In genomic region chr17:21199856-21200255, GRCh38 we compare ENCODE assay signal across 24 cellular contexts. TPM values are rescaled to one million over a fixed set of nuclear protein-coding genes. Genes with fewer than 3 reads are reported as not detected.
DNase-seq lines count a peak whose midpoint lies in the region; ATAC-seq, FAIRE-seq and TF ChIP-seq lines count a peak whose summit lies in the region.
"Had no signal": no experiment of that assay in that cellular context is flagged by ENCODE, and none has a peak within 500 bp of the region (broad histone marks: within the 10 kb centered on the region; RNA-seq: fewer than 3 reads in every experiment).

No MANE protein-coding gene starts in this region.

- no peak overlapping the region for H2BK20ac ChIP-seq in H1 (ENCODE audit: low read length)

- H3K27ac Mint-ChIP-seq in Calu3 (ENCODE audit: unreplicated experiment) = no peak overlapping the region
- H3K27ac Mint-ChIP-seq: CD8-positive, alpha-beta T cell; natural killer cell treated with Interleukin-12 subunit alpha and Interleukin-12 subunit beta and Interleukin-15 and Interleukin-18, amount 100 ng/mL, for 72 hours had no signal

- TF ChIP-seq CTCF in C4-2B (conservative IDR thresholded peaks at IDR 0.05) = no peak
- TF ChIP-seq CTCF in H1 (IDR thresholded peaks at IDR 0.05; ENCODE audit: control extremely low read depth in 1 of 3, insufficient read depth in 1 of 3, low read depth in 1 of 3, low read length in 3 of 3) = no peak
- no peak for TF ChIP-seq CTCF in neutrophil (IDR thresholded peaks at IDR 0.05)
- TF ChIP-seq CTCF in Calu3 (IDR thresholded peaks at IDR 0.05; ENCODE audit: unreplicated experiment) = no peak

- H3K4me1 Mint-ChIP-seq in Calu3 (ENCODE audit: low read depth, unreplicated experiment) = no peaks in the 10 kb centered on the region

- peak overlapping the region; percentile 71 for H2BK5ac ChIP-seq in H1 (ENCODE audit: low read depth, low read length)

- peaks cover 3 to 64% of the 10 kb centered on the region in 2 experiments; a peak in 3 of 4 replicates for H3K79me2 ChIP-seq in H1 (ENCODE audit: control insufficient read depth in 1 of 2, insufficient read depth in 2 of 2, low read length in 2 of 2)

- no peak for FAIRE-seq in H1 (lab: Jason Lieb, UNC)
- FAIRE-seq: K562, kidney had no signal

- H2BK15ac ChIP-seq in H1 (ENCODE audit: low read length) = no peak overlapping the region

- no peak overlapping the region for H2BK12ac ChIP-seq in H1 (ENCODE audit: low read depth, low read length)

- H3K4me1 ChIP-seq in HUES48 (ENCODE audit: control insufficient read depth, insufficient read depth, low read length) (peaks cover 28% of the 10 kb centered on the region), H1 (replicated peaks in 1 of 4; ENCODE audit: control insufficient read depth in 3 of 4, insufficient read depth in 4 of 4, low read length in 3 of 4) (peaks cover 16 to 27% (median 21%) of the 10 kb centered on the region in 4 experiments), neutrophil (ENCODE audit: control insufficient read depth in 1 of 2, insufficient read depth in 1 of 2, low read depth in 1 of 2, low read length in 1 of 2) (peaks cover 5 to 10% of the 10 kb centered on the region in 2 experiments)

- TF ChIP-seq RAD21 in H1 (IDR thresholded peaks at IDR 0.05 in 1 of 2, conservative IDR thresholded peaks at IDR 0.05 in 1 of 2; ENCODE audit: low read depth in 2 of 2, low read length in 2 of 2) = no peak

- H3K36me3 Mint-ChIP-seq in Calu3 (ENCODE audit: insufficient read depth, unreplicated experiment) = peaks cover 12% of the 10 kb centered on the region
- H3K36me3 Mint-ChIP-seq: natural killer cell treated with Interleukin-12 subunit alpha and Interleukin-12 subunit beta and Interleukin-15 and Interleukin-18, amount 100 ng/mL, for 72 hours had no signal

- H2BK120ac ChIP-seq in H1 (replicated peaks; ENCODE audit: low read depth, low read length) = no peak overlapping the region

- intact Hi-C loops in Calu3 (cut with micrococcal nuclease; ENCODE audit: unreplicated experiment) = no loop called here

- no peak overlapping the region for H4K5ac ChIP-seq in H1 (ENCODE audit: insufficient read length, low read depth, low read length)

- no peaks in the 10 kb centered on the region for H3K9me3 Mint-ChIP-seq in Calu3 (ENCODE audit: low read depth, unreplicated experiment)
- H3K9me3 Mint-ChIP-seq: CD8-positive, alpha-beta T cell; central memory CD8-positive, alpha-beta T cell; natural killer cell treated with Interleukin-12 subunit alpha and Interleukin-12 subunit beta and Interleukin-15 and Interleukin-18, amount 100 ng/mL, for 72 hours had no signal

- no peak for TF ChIP-seq EP300 in H1 (IDR thresholded peaks at IDR 0.05; ENCODE audit: borderline replicate concordance in 1 of 2, low read depth in 2 of 2, low read length in 2 of 2)

- peak overlapping the region; percentile 40 for H3K4me3 ChIP-seq in HUES48 (ENCODE audit: low read depth, low read length)
- peak overlapping the region in 3 of 4 experiments; percentile 12 to 33 (median 20); a peak in 3 of 8 replicates for H3K4me3 ChIP-seq in H1 (ENCODE audit: extremely low read depth in 1 of 4, insufficient read depth in 2 of 4, low read depth in 3 of 4, low read length in 4 of 4)
- no peak overlapping the region for H3K4me3 ChIP-seq in neutrophil (ENCODE audit: low read depth in 1 of 2, low read length in 1 of 2)
- H3K4me3 ChIP-seq: heart right ventricle, K562, upper lobe of left lung had no signal

- WGBS in H1 (ENCODE audit: extremely low coverage in 1 of 2, insufficient coverage in 1 of 2, insufficient read length in 1 of 2, insufficient replicate concordance in 2 of 2, low coverage in 1 of 2, low lambda C conversion rate in 2 of 2, missing lambda C conversion rate in 1 of 2), 2 experiments = 37% methylated on average over 10 of the region's 10 CpGs; no CpG with 5 or more reads in 1 of the 2 experiments

- peak overlapping the region; percentile 64 for H3K27ac ChIP-seq in C4-2B
- peak overlapping the region; percentile 88 for H3K27ac ChIP-seq in HUES48 (ENCODE audit: low read depth, low read length)
- peak overlapping the region; percentile 61; the same call in 1 of the 2 replicates for H3K27ac ChIP-seq in H1 (ENCODE audit: low read depth, low read length)
- H3K27ac ChIP-seq in neutrophil = peak overlapping the region; percentile 46
- H3K27ac ChIP-seq: upper lobe of left lung had no signal

- no peak overlapping the region for H2AFZ ChIP-seq in H1 (ENCODE audit: low read length)

- no peaks in the 10 kb centered on the region; the same call in 1 of the 2 replicates for H3K23me2 ChIP-seq in H1 (ENCODE audit: low read depth, low read length)

- no peak overlapping the region for H3K4ac ChIP-seq in H1 (replicated peaks; ENCODE audit: insufficient read length, low read depth, low read length)

- H3K9ac ChIP-seq in HUES48 (ENCODE audit: low read depth, low read length) (0 out of 2 replicates have a peak overlapping the region, but pooled peaks have one; percentile 7), H1 (replicated peaks in 1 of 4; ENCODE audit: extremely low read depth in 1 of 4, low read depth in 3 of 4, low read length in 3 of 4) (no peak overlapping the region)

- H3K56ac ChIP-seq in H1 (replicated peaks; ENCODE audit: insufficient read length, low read depth, low read length) = peak overlapping the region; percentile 10

- no peak overlapping the region for H4K91ac ChIP-seq in H1 (replicated peaks; ENCODE audit: insufficient read length, low read length)

- H3K27me3 ChIP-seq in HUES48 (ENCODE audit: control insufficient read depth, insufficient read depth, low read length) (no peaks in the 10 kb centered on the region), H1 (replicated peaks in 1 of 4; ENCODE audit: control insufficient read depth in 3 of 4, extremely low read depth in 1 of 4, insufficient read depth in 3 of 4, low read length in 3 of 4) (no peaks in the 10 kb centered on the region), neutrophil (no peaks in the 10 kb centered on the region)
- H3K27me3 ChIP-seq: heart right ventricle, upper lobe of left lung had no signal

- BruUV-seq in Calu3 (replicated peaks; lab: Mats Ljungman, UMichigan) = no TSS peak

- TF ChIP-seq POLR2A in H1 (IDR thresholded peaks at IDR 0.05; ENCODE audit: control extremely low read depth in 1 of 2, low read depth in 2 of 2, low read length in 2 of 2) (no peak), GM18505 (IDR thresholded peaks at IDR 0.05; ENCODE audit: borderline replicate concordance, extremely low read depth, insufficient read depth, insufficient read length) (no peak)

- DNase-seq in H1 (ENCODE audit: low read depth in 1 of 2, low spot score in 2 of 2) = no peak
- no peak for DNase-seq in Calu3
- no peak for DNase-seq in DMS53 (lab: John Stamatoyannopoulos, UW)
- DNase-seq: activated CD4-positive, alpha-beta T cell treated with anti-CD3 and anti-CD28 coated beads, Interleukin-2, amount 50 U/mL, for 48 hours; activated naive CD4-positive, alpha-beta T cell treated with Interleukin-2 at 50 U/mL for 16 hours; activated T-cell treated with anti-CD3 and anti-CD28 coated beads for 4 hours; anterior cingulate cortex; CD8-positive, alpha-beta T cell; effector memory CD4-positive, alpha-beta T cell; heart right ventricle; kidney; NCI-H2029 treated with DMSO at 0.1 percent for 48 hours; NCI-H446; stimulated activated CD4-positive, alpha-beta T cell treated with anti-CD3 and anti-CD28 coated beads, Interleukin-15, amount 100 ng/mL, for 24 hours; stimulated activated naive CD4-positive, alpha-beta T cell treated with Interleukin-2 at 50 U/mL for 16 hours; upper lobe of left lung had no signal

- peaks cover 20% of the 10 kb centered on the region for H3K36me3 ChIP-seq in HUES48 (ENCODE audit: control insufficient read depth, insufficient read depth, low read length)
- peaks cover 6 to 20% (median 11%) of the 10 kb centered on the region in 4 experiments; a peak in 7 of 8 replicates for H3K36me3 ChIP-seq in H1 (ENCODE audit: control insufficient read depth in 2 of 4, insufficient read depth in 4 of 4, low read length in 3 of 4)
- peaks cover 47% of the 10 kb centered on the region for H3K36me3 ChIP-seq in neutrophil

- H4K8ac ChIP-seq in H1 (ENCODE audit: extremely low read depth, insufficient read depth, low read length) = no peak overlapping the region

- 0 out of 2 replicates have a peak overlapping the region, but pooled peaks have one; percentile 44 for H3K18ac ChIP-seq in H1 (ENCODE audit: extremely low read depth, low read length)

- H4K20me1 ChIP-seq in H1 (replicated peaks in 1 of 2; ENCODE audit: control insufficient read depth in 1 of 2, insufficient read depth in 2 of 2, low read length in 2 of 2) = peaks cover 25 to 57% of the 10 kb centered on the region in 2 experiments

- CTCF ChIA-PET in H1 (lab: Charles Lee; ENCODE audit: partially characterized antibody) = interaction anchor here (0.9 to 3.6 kb wide), 8 partner anchors 9 to 81 kb away, joined by 3 to 18 read pairs (median 4); no protein-coding TSS in a partner anchor
- CTCF ChIA-PET in Calu3 (lab: Charles Lee) = no interaction called here

- ATAC-seq in HG03571 (IDR thresholded peaks at IDR 0.05; ENCODE audit: unreplicated experiment) = no peak
- ATAC-seq in GM18505 (IDR thresholded peaks at IDR 0.05; ENCODE audit: unreplicated experiment) = no peak
- ATAC-seq: CD8-positive, alpha-beta T cell had no signal

- H2AK5ac ChIP-seq in H1 (ENCODE audit: low read depth, low read length) = 0 out of 2 replicates have a peak overlapping the region, but pooled peaks have one; percentile 16

- H3K27me3 Mint-ChIP-seq in Calu3 (ENCODE audit: unreplicated experiment) = no peaks in the 10 kb centered on the region
- H3K27me3 Mint-ChIP-seq: central memory CD8-positive, alpha-beta T cell; natural killer cell treated with Interleukin-12 subunit alpha and Interleukin-12 subunit beta and Interleukin-15 and Interleukin-18, amount 100 ng/mL, for 72 hours had no signal

- H3K9me3 ChIP-seq in HUES48 (ENCODE audit: control insufficient read depth, insufficient read depth, low read length) (no peaks in the 10 kb centered on the region), H1 (ENCODE audit: insufficient read depth in 2 of 2, low read depth in 1 of 2, low read length in 1 of 2) (no peaks in the 10 kb centered on the region), neutrophil (no peaks in the 10 kb centered on the region)
- H3K9me3 ChIP-seq: heart right ventricle, upper lobe of left lung had no signal

- POLR2A ChIA-PET in H1 (lab: Charles Lee; ENCODE audit: partially characterized antibody) = interaction anchor here (0.7 to 4.0 kb wide), 11 partner anchors 9 to 206 kb away, joined by 3 to 42 read pairs (median 3); partner anchors contain the start of genes TMEM11 and USP22

- H3K4me3 Mint-ChIP-seq in Calu3 (ENCODE audit: low read depth, unreplicated experiment) = no peak overlapping the region
- H3K4me3 Mint-ChIP-seq: CD8-positive, alpha-beta T cell; central memory CD8-positive, alpha-beta T cell; natural killer cell treated with Interleukin-12 subunit alpha and Interleukin-12 subunit beta and Interleukin-15 and Interleukin-18, amount 100 ng/mL, for 72 hours had no signal

- H3K79me1 ChIP-seq in H1 (ENCODE audit: low read depth, low read length) = peaks cover 27% of the 10 kb centered on the region

- no peak overlapping the region for H3K23ac ChIP-seq in H1 (ENCODE audit: insufficient read length)

- peak overlapping the region; percentile 59 to 66 for H3K4me2 ChIP-seq in H1 (ENCODE audit: insufficient read depth in 1 of 2, low read depth in 2 of 2, low read length in 2 of 2)

- H3K14ac ChIP-seq in H1 (ENCODE audit: insufficient read length) = no peak overlapping the region

RNA-seq across cellular contexts. Expression of gene TMEM11, which starts 14.1 kb away (rescaled TPM):
- total RNA-seq in H1 (2021; fragmentation: NEBNext Ultra II Directional; extraction: Animal tissue kit (Norgen Biotek cat#: 25700)) = 33.3 and 34.2 TPM in 2 replicates
- polyA plus RNA-seq in H1 (2011; rRNA removed) = 90.4 and 133 TPM in 2 replicates
- polyA plus RNA-seq in H1 (2011; cell fraction: cytosol; rRNA removed) = 66.8 TPM
- 70.3 TPM for polyA plus RNA-seq in H1 (2011; cell fraction: nucleus; rRNA removed)
- polyA plus RNA-seq in H1 (2012, experiment 1 of 2) = 23.0 to 40.0 TPM (median 34.0 TPM) in 4 replicates
- 35.1 TPM for polyA plus RNA-seq in H1 (2012, experiment 2 of 2)
- polyA plus RNA-seq in H1 (2013, experiment 1 of 2) = 29.5 TPM
- polyA plus RNA-seq in H1 (2013, experiment 2 of 2) = 29.8 TPM
- polyA minus RNA-seq in H1 (2011; rRNA and poly(A)+ RNA removed) = 35.5 and 44.9 TPM in 2 replicates
- polyA minus RNA-seq in H1 (2011; cell fraction: cytosol; rRNA and poly(A)+ RNA removed) = 27.9 TPM
- 38.5 TPM for polyA minus RNA-seq in H1 (2011; cell fraction: nucleus; rRNA and poly(A)+ RNA removed)
- total RNA-seq in Calu3 (2022) = 18.9 and 20.3 TPM in 2 replicates

RNA-seq across cellular contexts. Expression of gene NATD1, which starts 53.4 kb away (rescaled TPM):
- total RNA-seq in H1 (2021; fragmentation: NEBNext Ultra II Directional; extraction: Animal tissue kit (Norgen Biotek cat#: 25700)) = 7.5 and 8.4 TPM in 2 replicates
- polyA plus RNA-seq in H1 (2011; rRNA removed) = 5.4 and 8.8 TPM in 2 replicates
- 6.3 TPM for polyA plus RNA-seq in H1 (2011; cell fraction: cytosol; rRNA removed)
- 7.7 TPM for polyA plus RNA-seq in H1 (2011; cell fraction: nucleus; rRNA removed)
- 5.8 to 7.2 TPM (median 5.9 TPM) in 4 replicates for polyA plus RNA-seq in H1 (2012, experiment 1 of 2)
- polyA plus RNA-seq in H1 (2012, experiment 2 of 2) = 5.1 TPM
- 4.8 TPM for polyA plus RNA-seq in H1 (2013, experiment 1 of 2)
- 4.8 TPM for polyA plus RNA-seq in H1 (2013, experiment 2 of 2)
- 4.7 and 6.3 TPM in 2 replicates for polyA minus RNA-seq in H1 (2011; rRNA and poly(A)+ RNA removed)
- polyA minus RNA-seq in H1 (2011; cell fraction: cytosol; rRNA and poly(A)+ RNA removed) = 5.9 TPM
- 5.7 TPM for polyA minus RNA-seq in H1 (2011; cell fraction: nucleus; rRNA and poly(A)+ RNA removed)
- total RNA-seq in Calu3 (2022) = 1.5 and 1.7 TPM in 2 replicates

Comparison
In these comparisons a context has a peak if more than half of its experiments do, and no peak if none do; other contexts are left out.
1. H3K4me3 ChIP-seq: peak in HUES48 (single experiment) and H1 (3 of 4); none in neutrophil (0 of 2).
2. Peak in every context shown above with its lines, with median percentiles within 50 percentile points of each other: H3K27ac ChIP-seq.